ENCODE assay signal across 13 cellular contexts in the genomic region with DNA sequence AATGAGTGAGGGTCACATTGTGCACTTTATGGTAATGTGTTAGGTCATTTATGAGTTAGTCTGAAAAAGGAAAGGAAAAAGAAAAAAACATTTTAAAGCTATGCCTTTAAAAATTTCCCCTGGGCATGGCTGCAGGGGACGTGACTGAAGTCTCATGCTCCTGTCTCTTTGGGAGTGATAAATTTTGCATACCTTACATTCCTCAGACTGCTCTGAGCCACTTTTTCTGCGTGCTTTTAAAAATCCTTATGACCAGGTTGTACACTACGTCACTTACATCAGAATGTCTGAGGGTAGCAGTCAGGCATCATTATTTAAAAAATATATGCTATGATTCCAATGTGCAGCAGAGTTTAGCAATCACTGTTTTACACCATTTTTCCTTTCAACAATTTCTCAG.
DNase-seq lines count a peak whose midpoint lies in the region; ATAC-seq and TF ChIP-seq lines count a peak whose summit lies in the region.
"Had no signal": no experiment of that assay in that cellular context is flagged by ENCODE, and none has a peak within 500 bp of the region (broad histone marks: within the 10 kb centered on the region; RNA-seq: fewer than 3 reads in every experiment).

No MANE protein-coding gene starts in this region.

- H3K36me3 ChIP-seq in adipocyte (ENCODE audit: control insufficient read depth, insufficient read depth, low read length, severe bottlenecking), result no peaks in the 10 kb centered on the region
- H3K36me3 ChIP-seq in WERI-Rb-1, result no peaks in the 10 kb centered on the region

- H3K4me3 ChIP-seq in adipocyte (ENCODE audit: low read length), result no peak overlapping the region
- no peak overlapping the region for H3K4me3 ChIP-seq in WERI-Rb-1 (ENCODE audit: low read depth, low read length)
- H3K4me3 ChIP-seq: coronary artery had no signal

- no peak overlapping the region for H3K27ac ChIP-seq in WERI-Rb-1
- H3K27ac ChIP-seq: coronary artery had no signal

- H3K27me3 ChIP-seq in adipocyte (replicated peaks; ENCODE audit: control insufficient read depth, insufficient read depth, low read length) (no peaks in the 10 kb centered on the region), WERI-Rb-1 (ENCODE audit: insufficient read depth, low read depth, severe bottlenecking) (no peaks in the 10 kb centered on the region)

- no peaks in the 10 kb centered on the region for H3K9me3 ChIP-seq in adipocyte (ENCODE audit: control insufficient read depth, low read length)
- no peaks in the 10 kb centered on the region for H3K9me3 ChIP-seq in WERI-Rb-1 (ENCODE audit: severe bottlenecking)

- H3K9ac ChIP-seq in adipocyte (ENCODE audit: low read length), result no peak overlapping the region

- no peak for TF ChIP-seq CTCF in WERI-Rb-1 (IDR thresholded peaks at IDR 0.05; ENCODE audit: low read depth, low read length)

- ATAC-seq in HG03025 (IDR thresholded peaks at IDR 0.05; ENCODE audit: low FRiP score, unreplicated experiment) (no peak), HG02588 (IDR thresholded peaks at IDR 0.05; ENCODE audit: unreplicated experiment) (no peak)

- H3K4me1 ChIP-seq in adipocyte (ENCODE audit: control insufficient read depth, insufficient read depth, low read length), result peaks cover 16% of the 10 kb centered on the region

- peak; percentile 5 for DNase-seq in AG08395 (ENCODE audit: low spot score)
- peak; percentile 68 for DNase-seq in HS-5 (ENCODE audit: low read depth)
- DNase-seq in adipocyte (ENCODE audit: low read depth), result peak; percentile 49
- peak; percentile 62 for DNase-seq in islet precursor cell
- no peak for DNase-seq in NCI-H2107 treated with DMSO at 0.1 percent for 48 hours (lab: John Stamatoyannopoulos, UW; ENCODE audit: unreplicated experiment)
- no peak for DNase-seq in WERI-Rb-1
- DNase-seq: activated naive CD8-positive, alpha-beta T cell treated with anti-CD3 and anti-CD28 coated beads for 36 hours; activated T-cell treated with anti-CD3 and anti-CD28 coated beads for 4 hours; NCI-H1105; NCI-H446 had no signal

Comparison
In these comparisons a context has a peak if more than half of its experiments do, and no peak if none do; other contexts are left out.
1. DNase-seq: peak in AG08395 (single experiment), HS-5 (single experiment), adipocyte (single experiment) and islet precursor cell (single experiment); none in NCI-H2107 treated with DMSO at 0.1 percent for 48 hours (single experiment) and WERI-Rb-1 (single experiment).